ENCODE assay signal across 8 cellular contexts in genomic region chr10:103397191-103397825, GRCh38. TPM values are rescaled to one million over a fixed set of nuclear protein-coding genes. Genes with fewer than 3 reads are reported as not detected.
DNase-seq lines count a peak whose midpoint lies in the region; ATAC-seq and TF ChIP-seq lines count a peak whose summit lies in the region.

No MANE protein-coding gene starts in this region.

- H3K36me3 Mint-ChIP-seq in GM23338 (ENCODE audit: low read depth), result peaks cover 70% of the 10 kb centered on the region

- H3K27ac ChIP-seq in GM23338 (ENCODE audit: low read depth) (no peak overlapping the region), RWPE2 (ENCODE audit: poor library complexity, severe bottlenecking) (peak overlapping the region; percentile 42), fibroblast of lung (ENCODE audit: insufficient read depth, low read length) (peak overlapping the region; percentile 58)

- H3K4me1 Mint-ChIP-seq in GM23338, result peaks cover 20% of the 10 kb centered on the region

- DNase-seq in GM23338 (ENCODE audit: low spot score), result no peak
- no peak for DNase-seq in RWPE2 (ENCODE audit: low spot score)
- DNase-seq in fibroblast of lung (ENCODE audit: low read depth in 2 of 2), result no peak
- DNase-seq in renal cortical epithelial cell (ENCODE audit: low read depth), result peak; percentile 13
- no peak for DNase-seq in amygdala (lab: John Stamatoyannopoulos, UW)
- no peak for DNase-seq in NCI-H82 treated with DMSO at 0.1 percent for 48 hours (lab: John Stamatoyannopoulos, UW; ENCODE audit: unreplicated experiment)
- DNase-seq in stimulated activated CD4-positive, alpha-beta T cell treated with anti-CD3 and anti-CD28 coated beads, Interleukin-4, amount 100 ng/mL, for 1 hour, result no peak

- H2AFZ ChIP-seq in GM23338 (no peak overlapping the region), fibroblast of lung (ENCODE audit: low read length) (no peak overlapping the region)

- peak overlapping the region; percentile 55; the same call in 1 of the 2 replicates for H3K27ac Mint-ChIP-seq in GM23338

- H3K4me3 Mint-ChIP-seq in GM23338, result peak overlapping the region; percentile 98

- no peaks in the 10 kb centered on the region for H3K27me3 ChIP-seq in GM23338 (ENCODE audit: insufficient read depth)
- no peaks in the 10 kb centered on the region for H3K27me3 ChIP-seq in RWPE2 (ENCODE audit: insufficient read depth, poor library complexity, severe bottlenecking)
- H3K27me3 ChIP-seq in fibroblast of lung (ENCODE audit: control insufficient read depth, insufficient read depth, low read length), result no peaks in the 10 kb centered on the region

- H3K4me3 ChIP-seq in GM23338 (peak overlapping the region; percentile 80), RWPE2 (ENCODE audit: severe bottlenecking) (peak overlapping the region; percentile 85), fibroblast of lung (replicated peaks in 1 of 4; ENCODE audit: control extremely low read depth in 1 of 4, insufficient read depth in 1 of 4, low read depth in 3 of 4, low read length in 4 of 4) (peak overlapping the region; percentile 63 to 100 (median 86))

- peaks cover 4% of the 10 kb centered on the region for H3K27me3 Mint-ChIP-seq in GM23338 (ENCODE audit: insufficient read depth, low read depth, poor library complexity)

- H4K20me1 ChIP-seq in GM23338 (replicated peaks; ENCODE audit: insufficient read depth) (peaks cover 19% of the 10 kb centered on the region; the same call in 1 of the 2 replicates), fibroblast of lung (ENCODE audit: control insufficient read depth, extremely low read depth, insufficient read depth, low read length) (no peaks in the 10 kb centered on the region)

- H3K9me3 Mint-ChIP-seq in GM23338, result no peaks in the 10 kb centered on the region; the same call in 1 of the 3 replicates

- H3K9ac ChIP-seq in fibroblast of lung (ENCODE audit: insufficient read depth, low read length), result peak overlapping the region; percentile 55

- H3K36me3 ChIP-seq in GM23338 (ENCODE audit: insufficient read depth) (peaks cover 32% of the 10 kb centered on the region), RWPE2 (ENCODE audit: low read depth) (peaks cover 76% of the 10 kb centered on the region), fibroblast of lung (ENCODE audit: control insufficient read depth, insufficient read depth, low read length) (peaks cover 4% of the 10 kb centered on the region)

- ATAC-seq in GM23338 (no peak), RWPE2 (ENCODE audit: low read depth) (no peak), GM21381 (IDR thresholded peaks at IDR 0.05; ENCODE audit: unreplicated experiment) (no peak)

- H3K4me2 ChIP-seq in GM23338 (peak overlapping the region; percentile 90), fibroblast of lung (ENCODE audit: extremely low read depth, insufficient read depth, low read length) (peak overlapping the region; percentile 74)

- peaks cover 56% of the 10 kb centered on the region for H3K79me2 ChIP-seq in GM23338 (replicated peaks; ENCODE audit: insufficient read depth)
- H3K79me2 ChIP-seq in fibroblast of lung (ENCODE audit: control insufficient read depth, insufficient read depth, low read length), result peaks cover 54% of the 10 kb centered on the region

- TF ChIP-seq CTCF in GM23338 (conservative IDR thresholded peaks at IDR 0.05; ENCODE audit: low read depth in 2 of 2), result no peak
- TF ChIP-seq CTCF in RWPE2 (IDR thresholded peaks at IDR 0.05; ENCODE audit: poor library complexity, severe bottlenecking), result no peak
- TF ChIP-seq CTCF in fibroblast of lung (conservative IDR thresholded peaks at IDR 0.05 in 1 of 2, IDR thresholded peaks at IDR 0.05 in 1 of 2; ENCODE audit: low read depth in 1 of 2, low read length in 2 of 2), result no peak

- H3K9me2 ChIP-seq in GM23338 (ENCODE audit: insufficient read depth), result no peaks in the 10 kb centered on the region

- H3K9me3 ChIP-seq in RWPE2 (ENCODE audit: severe bottlenecking) (no peaks in the 10 kb centered on the region), fibroblast of lung (ENCODE audit: control insufficient read depth, insufficient read depth, low read depth, low read length) (no peaks in the 10 kb centered on the region)

- H3F3A ChIP-seq in GM23338 (replicated peaks; ENCODE audit: low read depth), result no peaks in the 10 kb centered on the region

- peaks cover 9% of the 10 kb centered on the region for H3K4me1 ChIP-seq in GM23338 (ENCODE audit: insufficient read depth)
- H3K4me1 ChIP-seq in RWPE2 (ENCODE audit: insufficient read depth, poor library complexity, severe bottlenecking), result peaks cover 28% of the 10 kb centered on the region
- H3K4me1 ChIP-seq in fibroblast of lung (ENCODE audit: control insufficient read depth, extremely low read depth, insufficient read depth, low read length), result no peaks in the 10 kb centered on the region

TF ChIP-seq in GM23338, 12 proteins besides CTCF, POLR2A, EP300 and RAD21:
- TF ChIP-seq ZNF331 (CRISPR knock-in tag; IDR thresholded peaks at IDR 0.05; ENCODE audit: low read depth), result no peak

RNA-seq across cellular contexts. Expression of gene PDCD11, which starts 0.9 kb away (rescaled TPM):
- 67.0 and 82.1 TPM in 2 replicates for total RNA-seq in GM23338 (2014; rRNA removed; shearing (Covaris generic))
- polyA plus RNA-seq in GM23338 (2016; fragmentation: Nextera tagmentation; extraction: Ambion mirVana) (87.8 and 99.9 TPM in 2 replicates), fibroblast of lung (10.0 and 15.1 TPM in 2 replicates)
- total RNA-seq in fibroblast of lung (28.8 and 34.0 TPM in 2 replicates), renal cortical epithelial cell (38.6 and 48.5 TPM in 2 replicates)
- polyA plus RNA-seq in fibroblast of lung (2012), result 14.3 and 22.2 TPM in 2 replicates
- 35.6 and 66.2 TPM in 2 replicates for polyA minus RNA-seq in fibroblast of lung (ENCODE audit: low replicate concordance)

RNA-seq across cellular contexts. Expression of gene ATP5MK, which starts 1.0 kb away (rescaled TPM):
- total RNA-seq in GM23338 (2014; rRNA removed; shearing (Covaris generic)), result 227 and 351 TPM in 2 replicates
- polyA plus RNA-seq in GM23338 (2016; fragmentation: Nextera tagmentation; extraction: Ambion mirVana) (1,139 and 1,414 TPM in 2 replicates), fibroblast of lung (355 and 386 TPM in 2 replicates)
- total RNA-seq in fibroblast of lung (148 and 155 TPM in 2 replicates), renal cortical epithelial cell (165 and 623 TPM in 2 replicates)
- 650 and 718 TPM in 2 replicates for polyA plus RNA-seq in fibroblast of lung (2012)
- 16.0 TPM in 1 of 2 replicates, not detected in the other for polyA minus RNA-seq in fibroblast of lung (ENCODE audit: low replicate concordance)

RNA-seq across cellular contexts. Expression of gene TAF5, which starts 29.5 kb away (rescaled TPM):
- 22.8 and 25.9 TPM in 2 replicates for total RNA-seq in GM23338 (2014; rRNA removed; shearing (Covaris generic))
- polyA plus RNA-seq in GM23338 (2016; fragmentation: Nextera tagmentation; extraction: Ambion mirVana), result 8.6 and 10.4 TPM in 2 replicates
- 3.0 and 4.1 TPM in 2 replicates for total RNA-seq in fibroblast of lung
- polyA plus RNA-seq in fibroblast of lung, result 3.4 and 3.9 TPM in 2 replicates
- polyA plus RNA-seq in fibroblast of lung (2012), result 2.2 and 3.3 TPM in 2 replicates
- polyA minus RNA-seq in fibroblast of lung (ENCODE audit: low replicate concordance), result 0.70 TPM in 1 of 2 replicates, not detected in the other
- total RNA-seq in renal cortical epithelial cell, result 2.6 and 4.9 TPM in 2 replicates

RNA-seq across cellular contexts. Expression of gene PCGF6, which starts 46.4 kb away (rescaled TPM):
- 14.0 and 16.6 TPM in 2 replicates for total RNA-seq in GM23338 (2014; rRNA removed; shearing (Covaris generic))
- 22.3 and 26.1 TPM in 2 replicates for polyA plus RNA-seq in GM23338 (2016; fragmentation: Nextera tagmentation; extraction: Ambion mirVana)
- total RNA-seq in fibroblast of lung, result 8.9 and 12.1 TPM in 2 replicates
- 13.2 and 13.3 TPM in 2 replicates for polyA plus RNA-seq in fibroblast of lung
- 9.8 and 10.2 TPM in 2 replicates for polyA plus RNA-seq in fibroblast of lung (2012)
- polyA minus RNA-seq in fibroblast of lung (ENCODE audit: low replicate concordance), result not detected in 2 replicates
- 10.7 and 16.7 TPM in 2 replicates for total RNA-seq in renal cortical epithelial cell

RNA-seq across cellular contexts. Expression of gene CALHM2, which starts 54.9 kb away (rescaled TPM):
- total RNA-seq in GM23338 (2014; rRNA removed; shearing (Covaris generic)), result 2.1 and 2.7 TPM in 2 replicates
- polyA plus RNA-seq in GM23338 (2016; fragmentation: Nextera tagmentation; extraction: Ambion mirVana) (2.1 and 2.2 TPM in 2 replicates), fibroblast of lung (29.8 and 37.2 TPM in 2 replicates)
- total RNA-seq in fibroblast of lung (31.6 and 35.8 TPM in 2 replicates), renal cortical epithelial cell (0.80 and 0.87 TPM in 2 replicates)
- polyA plus RNA-seq in fibroblast of lung (2012), result 41.0 and 49.0 TPM in 2 replicates
- polyA minus RNA-seq in fibroblast of lung (ENCODE audit: low replicate concordance), result 61.1 and 62.8 TPM in 2 replicates
